12 cellular contexts compared by ENCODE assay signal in genomic region chr2:112793449-112793978, GRCh38. TPM values are rescaled to one million over a fixed set of nuclear protein-coding genes. Genes with fewer than 3 reads are reported as not detected.
DNase-seq lines count a peak whose midpoint lies in the region; TF ChIP-seq lines count a peak whose summit lies in the region.
"Had no signal": no experiment of that assay in that cellular context is flagged by ENCODE, and none has a peak within 500 bp of the region (broad histone marks: within the 10 kb centered on the region; RNA-seq: fewer than 3 reads in every experiment).

No MANE protein-coding gene starts in this region.

- H3K4me1 ChIP-seq in adipocyte (ENCODE audit: control insufficient read depth, insufficient read depth, low read length) (peaks cover 21% of the 10 kb centered on the region), vagina (peaks cover 13% of the 10 kb centered on the region)

- DNase-seq in ELR (ENCODE audit: low read depth), result peak; percentile 48
- DNase-seq in MV-4-11 (lab: John Stamatoyannopoulos, UW), result peak; percentile 96
- DNase-seq in adipocyte (ENCODE audit: low read depth), result no peak
- peak; percentile 17 for DNase-seq in midbrain (lab: John Stamatoyannopoulos, UW)
- DNase-seq in mesenteric fat pad (ENCODE audit: low spot score), result no peak
- no peak for DNase-seq in NCI-H146 treated with DMSO at 0.1 percent for 48 hours (lab: John Stamatoyannopoulos, UW; ENCODE audit: unreplicated experiment)
- no peak for DNase-seq in iPS-NIHi11 (ENCODE audit: low spot score)
- no peak for DNase-seq in vagina (ENCODE audit: extremely low spot score in 2 of 2)
- DNase-seq: NCI-H510A treated with DMSO at 0.1 percent for 48 hours had no signal

- no peak overlapping the region for H3K27ac ChIP-seq in vagina
- H3K27ac ChIP-seq: coronary artery had no signal

- H3K9me3 ChIP-seq in adipocyte (ENCODE audit: control insufficient read depth, low read length) (no peaks in the 10 kb centered on the region), vagina (no peaks in the 10 kb centered on the region)

- H3K36me3 ChIP-seq in adipocyte (ENCODE audit: control insufficient read depth, insufficient read depth, low read length, severe bottlenecking) (no peaks in the 10 kb centered on the region), vagina (no peaks in the 10 kb centered on the region)

- H3K9ac ChIP-seq in adipocyte (ENCODE audit: low read length), result peak overlapping the region; percentile 22

- intact Hi-C loops in vagina (cut with DNase I), result no loop called here

- no peak for TF ChIP-seq POLR2A in vagina (IDR thresholded peaks at IDR 0.05)

- H3K4me3 ChIP-seq in adipocyte (ENCODE audit: low read length) (no peak overlapping the region), vagina (no peak overlapping the region)
- H3K4me3 ChIP-seq: coronary artery had no signal

- no peak for TF ChIP-seq CTCF in vagina (IDR thresholded peaks at IDR 0.05)

- H3K27me3 ChIP-seq in adipocyte (replicated peaks; ENCODE audit: control insufficient read depth, insufficient read depth, low read length) (no peaks in the 10 kb centered on the region), vagina (no peaks in the 10 kb centered on the region)

RNA-seq across cellular contexts. Expression of gene IL1A, which starts 9.2 kb away (rescaled TPM):
- total RNA-seq in mesenteric fat pad (not detected), vagina (0.98 TPM)
- total RNA-seq: left cardiac atrium, temporal lobe had no signal

RNA-seq across cellular contexts. Expression of gene CKAP2L, which starts 29.1 kb away (rescaled TPM):
- not detected for total RNA-seq in mesenteric fat pad
- total RNA-seq in vagina, result 1.2 TPM

RNA-seq across cellular contexts. Expression of gene IL1B, which starts 43.1 kb away (rescaled TPM):
- total RNA-seq in mesenteric fat pad, result 8.2 TPM
- total RNA-seq in vagina, result 2.5 TPM

Comparison
In these comparisons a context has a peak if more than half of its experiments do, and no peak if none do; other contexts are left out.
1. DNase-seq: peak in ELR (single experiment), MV-4-11 (single experiment) and midbrain (single experiment); none in adipocyte (single experiment), mesenteric fat pad (single experiment), NCI-H146 treated with DMSO at 0.1 percent for 48 hours (single experiment), iPS-NIHi11 (single experiment) and vagina (0 of 2).